In genomic region chr16:57475711-57476339, GRCh38 we compare ENCODE assay signal across 8 cellular contexts. TPM values are rescaled to one million over a fixed set of nuclear protein-coding genes. Genes with fewer than 3 reads are reported as not detected.
DNase-seq lines count a peak whose midpoint lies in the region; ATAC-seq and TF ChIP-seq lines count a peak whose summit lies in the region.

No MANE protein-coding gene starts in this region.

- 15 to 23% methylated on average over 7 to 9 of the region's 12 CpGs for WGBS in thyroid gland, 2 donors

- H3K36me3 Mint-ChIP-seq in chondrocyte (ENCODE audit: low read depth) (peaks cover 8% of the 10 kb centered on the region), mesothelial cell of epicardium (peaks cover 9% of the 10 kb centered on the region)

- H3K4me3 ChIP-seq in GM06990 (replicated peaks; ENCODE audit: low read depth, low read length) = no peak overlapping the region
- H3K4me3 ChIP-seq in thyroid gland (replicated peaks in 1 of 3) = no peak overlapping the region

- H3K9me3 ChIP-seq in thyroid gland = no peaks in the 10 kb centered on the region

- no peak overlapping the region for H3K4me3 Mint-ChIP-seq in chondrocyte (ENCODE audit: unreplicated experiment)
- no peak overlapping the region for H3K4me3 Mint-ChIP-seq in mesothelial cell of epicardium

- H3K27me3 Mint-ChIP-seq in chondrocyte (ENCODE audit: low read depth) = no peaks in the 10 kb centered on the region
- no peaks in the 10 kb centered on the region for H3K27me3 Mint-ChIP-seq in mesothelial cell of epicardium (ENCODE audit: low read depth)

- H3K27ac ChIP-seq in thyroid gland = no peak overlapping the region

- H3K27me3 ChIP-seq in GM06990 (replicated peaks; ENCODE audit: control insufficient read depth, insufficient read depth, low read length) = no peaks in the 10 kb centered on the region; the same call in 1 of the 2 replicates
- no peaks in the 10 kb centered on the region for H3K27me3 ChIP-seq in thyroid gland

- no peak for TF ChIP-seq POLR2A in thyroid gland (IDR thresholded peaks at IDR 0.05)

- ATAC-seq in GM21825 (IDR thresholded peaks at IDR 0.05; ENCODE audit: unreplicated experiment) = peak; percentile 94

- TF ChIP-seq CTCF in GM06990 (IDR thresholded peaks at IDR 0.05; ENCODE audit: insufficient read depth, low read length, poor library complexity, severe bottlenecking) (peak; percentile 92), chondrocyte (IDR thresholded peaks at IDR 0.05) (peak; percentile 79), mesothelial cell of epicardium (IDR thresholded peaks at IDR 0.05; ENCODE audit: unreplicated experiment) (peak; percentile 48), thyroid gland (IDR thresholded peaks at IDR 0.05) (peak in 3 of 6 experiments; percentile 21 to 51 (median 39))

- peak; percentile 78 for DNase-seq in GM06990 (ENCODE audit: extremely low read depth, insufficient read length)
- DNase-seq in Kasumi-1 (lab: John Stamatoyannopoulos, UW) = peak; percentile 96 to 97
- peak; percentile 43 for DNase-seq in activated CD4-positive, CD25-positive, alpha-beta regulatory T cell treated with anti-CD3 and anti-CD28 coated beads, Interleukin-2, amount 50 U/mL, for 16 hours (ENCODE audit: low read depth, low spot score)
- DNase-seq in chondrocyte (ENCODE audit: low spot score) = no peak
- DNase-seq in mesothelial cell of epicardium (ENCODE audit: low spot score in 2 of 2, unreplicated experiment in 2 of 2) = peak in 1 of 2 experiments; percentile 72
- peak; percentile 26 to 38 for DNase-seq in thyroid gland
- no peak for DNase-seq in SW480 (ENCODE audit: low spot score)

- peaks cover 0 to 34% of the 10 kb centered on the region in 2 donors for H3K4me1 ChIP-seq in thyroid gland

- intact Hi-C loops in thyroid gland (cut with DNase I) = no loop called here

- H3K36me3 ChIP-seq in GM06990 (ENCODE audit: control insufficient read depth, insufficient read depth, low read length) (peaks cover 18% of the 10 kb centered on the region), thyroid gland (peaks cover 18 to 24% of the 10 kb centered on the region in 2 donors)

- H3K9me3 Mint-ChIP-seq in chondrocyte (ENCODE audit: low read depth) (no peaks in the 10 kb centered on the region), mesothelial cell of epicardium (no peaks in the 10 kb centered on the region)

- H3K27ac Mint-ChIP-seq in chondrocyte (ENCODE audit: unreplicated experiment) (no peak overlapping the region), mesothelial cell of epicardium (peak overlapping the region; percentile 33)

- peaks cover 30% of the 10 kb centered on the region for H3K4me1 Mint-ChIP-seq in chondrocyte (ENCODE audit: low read depth)
- peaks cover 27% of the 10 kb centered on the region for H3K4me1 Mint-ChIP-seq in mesothelial cell of epicardium

RNA-seq across cellular contexts. Expression of gene DOK4, which starts 10.5 kb away (rescaled TPM):
- total RNA-seq in chondrocyte = 23.7 to 28.5 TPM (median 26.4 TPM) in 3 replicates
- total RNA-seq in mesothelial cell of epicardium = 79.0 to 83.6 TPM (median 83.6 TPM) in 3 replicates
- total RNA-seq in thyroid gland = 10 to 100 TPM in 2 of 4 donors, 1 to 10 TPM in 2; 9.1 to 27.3 (median 13.3) TPM

RNA-seq across cellular contexts. Expression of gene POLR2C, which starts 13.3 kb away (rescaled TPM):
- total RNA-seq in chondrocyte (38.6 to 53.0 TPM (median 44.8 TPM) in 3 replicates), mesothelial cell of epicardium (62.1 to 69.1 TPM (median 65.0 TPM) in 3 replicates), thyroid gland (100 to 1,000 TPM; 126 to 212 (median 174) TPM)

RNA-seq across cellular contexts. Expression of gene COQ9, which starts 28.5 kb away (rescaled TPM):
- 30.9 to 40.8 TPM (median 31.6 TPM) in 3 replicates for total RNA-seq in chondrocyte
- total RNA-seq in mesothelial cell of epicardium = 43.5 to 48.3 TPM (median 47.4 TPM) in 3 replicates
- 100 to 1,000 TPM in 1 of 4 donors, 10 to 100 TPM in 3; 41.8 to 112 (median 76.1) TPM for total RNA-seq in thyroid gland

RNA-seq across cellular contexts. Expression of gene CIAPIN1, which starts 28.6 kb away (rescaled TPM):
- total RNA-seq in chondrocyte (43.3 to 48.9 TPM (median 46.8 TPM) in 3 replicates), mesothelial cell of epicardium (57.5 to 62.9 TPM (median 59.0 TPM) in 3 replicates), thyroid gland (10 to 100 TPM; 29.2 to 41.2 (median 35.5) TPM)

Comparison
In these comparisons a context has a peak if more than half of its experiments do, and no peak if none do; other contexts are left out.
1. DNase-seq: peak in GM06990 (single experiment), Kasumi-1 (2 of 2), activated CD4-positive, CD25-positive, alpha-beta regulatory T cell treated with anti-CD3 and anti-CD28 coated beads, Interleukin-2, amount 50 U/mL, for 16 hours (single experiment) and thyroid gland (2 of 2); none in chondrocyte (single experiment) and SW480 (single experiment).